In genomic region chr15:89121414-89121813, GRCh38 we compare ENCODE assay signal across 15 cellular contexts. TPM values are rescaled to one million over a fixed set of nuclear protein-coding genes. Genes with fewer than 3 reads are reported as not detected.
DNase-seq lines count a peak whose midpoint lies in the region; ATAC-seq and TF ChIP-seq lines count a peak whose summit lies in the region.
"Had no signal": no experiment of that assay in that cellular context is flagged by ENCODE, and none has a peak within 500 bp of the region (broad histone marks: within the 10 kb centered on the region; RNA-seq: fewer than 3 reads in every experiment).

No MANE protein-coding gene starts in this region.

- H3K9me3 ChIP-seq in esophagus muscularis mucosa: no peaks in the 10 kb centered on the region
- no peaks in the 10 kb centered on the region for H3K9me3 ChIP-seq in sigmoid colon

- H3K27me3 ChIP-seq in esophagus muscularis mucosa: no peaks in the 10 kb centered on the region
- H3K27me3 ChIP-seq in sigmoid colon: no peaks in the 10 kb centered on the region

- H3K4me1 ChIP-seq in esophagus muscularis mucosa (peaks cover 60 to 77% (median 73%) of the 10 kb centered on the region in 4 donors), sigmoid colon (peaks cover 0 to 45% (median 39%) of the 10 kb centered on the region in 4 donors)

- TF ChIP-seq EP300 in esophagus muscularis mucosa (IDR thresholded peaks at IDR 0.05) (no peak), sigmoid colon (IDR thresholded peaks at IDR 0.05) (no peak)

- whole genome bisulfite sequencing in esophagus muscularis mucosa: 48% methylated on average over 3 of the region's 3 CpGs
- 13 to 51% methylated on average over 3 of the region's 3 CpGs for WGBS in sigmoid colon, 2 donors

- no peak for TF ChIP-seq CTCF in esophagus muscularis mucosa (IDR thresholded peaks at IDR 0.05)
- no peak for TF ChIP-seq CTCF in sigmoid colon (IDR thresholded peaks at IDR 0.05)

- intact Hi-C loops in esophagus muscularis mucosa (cut with DNase I) (no loop called here), sigmoid colon (cut with DNase I) (no loop called here)

- TF ChIP-seq POLR2A in esophagus muscularis mucosa (IDR thresholded peaks at IDR 0.05; ENCODE audit: low read depth) (no peak), sigmoid colon (IDR thresholded peaks at IDR 0.05) (no peak)

- DNase-seq in HPDE6-E6E7 (ENCODE audit: extremely low spot score) (peak; percentile 85), NCI-H748 treated with DMSO at 0.1 percent for 48 hours (lab: John Stamatoyannopoulos, UW) (peak; percentile 16), esophagus muscularis mucosa (ENCODE audit: extremely low spot score) (no peak), sigmoid colon (no peak), glomerular visceral epithelial cell (ENCODE audit: extremely low spot score) (no peak)
- DNase-seq in activated CD8-positive, alpha-beta memory T cell treated with anti-CD3 and anti-CD28 coated beads for 24 hours: no peak
- DNase-seq: activated T-cell treated with anti-CD3 and anti-CD28 coated beads, Interleukin-2, amount 50 U/mL, for 1 hour; HFFc6; kidney glomerular epithelial cell; NCI-H446; stimulated activated naive B cell treated with anti-CD40 and anti-IgM and Interleukin-4, amounts not matched to agents 10 μg/mL and 1 μg/mL and 100 μg/mL, for 72 hours; T1000 had no signal

- H3K4me3 ChIP-seq in esophagus muscularis mucosa (no peak overlapping the region), sigmoid colon (no peak overlapping the region)
- H3K4me3 ChIP-seq: skin epidermis had no signal

- H3K36me3 ChIP-seq in esophagus muscularis mucosa (peaks cover 6 to 74% (median 42%) of the 10 kb centered on the region in 4 donors), sigmoid colon (peaks cover 4 to 86% (median 19%) of the 10 kb centered on the region in 4 donors)

- H3K27ac ChIP-seq in esophagus muscularis mucosa (replicated peaks in 1 of 4) (peak overlapping the region; percentile 84 to 89 (median 88)), sigmoid colon (peak overlapping the region in 3 of 4 donors; percentile 71 to 90 (median 85))
- H3K27ac ChIP-seq: HL-60 had no signal

- ATAC-seq in HG02571 (IDR thresholded peaks at IDR 0.05; ENCODE audit: unreplicated experiment): no peak
- ATAC-seq: stimulated activated naive B cell treated with anti-CD40 and anti-IgM and Interleukin-4, amounts not matched to agents 10 μg/mL and 1 μg/mL and 100 μg/mL, for 72 hours had no signal

RNA-seq across cellular contexts. Expression of gene ABHD2, which starts 33.2 kb away (rescaled TPM):
- total RNA-seq in esophagus muscularis mucosa: 10 to 100 TPM; 49.8 to 82.3 (median 72.1) TPM
- total RNA-seq in sigmoid colon: 10 to 100 TPM; 32.9 to 81.5 (median 49.0) TPM
- polyA plus RNA-seq in sigmoid colon: 10 to 100 TPM in 1 of 3 donors, 1 to 10 TPM in 2; 1.8 to 27.7 (median 4.2) TPM

Comparison
In these comparisons a context has a peak if more than half of its experiments do, and no peak if none do; other contexts are left out.
1. DNase-seq: peak in HPDE6-E6E7 (single experiment) and NCI-H748 treated with DMSO at 0.1 percent for 48 hours (single experiment); none in esophagus muscularis mucosa (single experiment), sigmoid colon (single experiment), glomerular visceral epithelial cell (single experiment) and activated CD8-positive, alpha-beta memory T cell treated with anti-CD3 and anti-CD28 coated beads for 24 hours (single experiment).